16 cellular contexts compared by ENCODE assay signal in genomic region chr18:2933995-2934394, GRCh38.
DNase-seq lines count a peak whose midpoint lies in the region; ATAC-seq lines count a peak whose summit lies in the region.
"Had no signal": no experiment of that assay in that cellular context is flagged by ENCODE, and none has a peak within 500 bp of the region (broad histone marks: within the 10 kb centered on the region; RNA-seq: fewer than 3 reads in every experiment).

No MANE protein-coding gene starts in this region.

- no peaks in the 10 kb centered on the region for H3K27me3 Mint-ChIP-seq in activated CD4-positive, alpha-beta T cell treated with anti-CD3 and anti-CD28 coated beads, Interleukin-2, amount 10 ng/mL, durations not matched to agents 24 days and 14 days
- H3K27me3 Mint-ChIP-seq in stimulated activated naive CD8-positive, alpha-beta T cell treated with anti-CD3 and anti-CD28 coated beads, Interleukin-15, amount 100 ng/mL, for 72 hours: no peaks in the 10 kb centered on the region
- no peaks in the 10 kb centered on the region for H3K27me3 Mint-ChIP-seq in activated naive CD8-positive, alpha-beta T cell treated with anti-CD3 and anti-CD28 coated beads for 36 hours

- peaks cover 35% of the 10 kb centered on the region for H3K4me1 Mint-ChIP-seq in activated CD4-positive, alpha-beta T cell treated with anti-CD3 and anti-CD28 coated beads, Interleukin-2, amount 10 ng/mL, durations not matched to agents 24 days and 14 days
- H3K4me1 Mint-ChIP-seq in stimulated activated naive CD8-positive, alpha-beta T cell treated with anti-CD3 and anti-CD28 coated beads, Interleukin-15, amount 100 ng/mL, for 72 hours: peaks cover 45% of the 10 kb centered on the region
- peaks cover 31% of the 10 kb centered on the region for H3K4me1 Mint-ChIP-seq in activated naive CD8-positive, alpha-beta T cell treated with anti-CD3 and anti-CD28 coated beads for 36 hours
- peaks cover 36% of the 10 kb centered on the region for H3K4me1 Mint-ChIP-seq in stimulated activated effector memory CD8-positive, alpha-beta T cell treated with anti-CD3 and anti-CD28 coated beads, Interleukin-12 subunit alpha, Interleukin-12 subunit beta, amount 100 ng/mL, for 72 hours

- no peak for ATAC-seq in stimulated activated naive CD8-positive, alpha-beta T cell treated with anti-CD3 and anti-CD28 coated beads, Interleukin-15, amount 100 ng/mL, for 72 hours
- no peak for ATAC-seq in stimulated activated naive CD8-positive, alpha-beta T cell treated with anti-CD3 and anti-CD28 coated beads, Interleukin-15, Interleukin-2, amounts not matched to agents 100 U/mL and 50 U/mL, for 24 hours
- ATAC-seq in stimulated activated effector memory CD8-positive, alpha-beta T cell treated with anti-CD3 and anti-CD28 coated beads, Interleukin-12 subunit alpha, Interleukin-12 subunit beta, amount 100 ng/mL, for 72 hours: no peak

- intact Hi-C loops in activated CD4-positive, alpha-beta T cell treated with anti-CD3 and anti-CD28 coated beads, Interleukin-2, amount 10 ng/mL, durations not matched to agents 24 days and 14 days (cut with micrococcal nuclease): loop anchor here (2.0 kb wide), 2 partner anchors 15 to 61 kb away; no protein-coding TSS in a partner anchor

- peak overlapping the region; percentile 65 for H3K27ac Mint-ChIP-seq in activated CD4-positive, alpha-beta T cell treated with anti-CD3 and anti-CD28 coated beads, Interleukin-2, amount 10 ng/mL, durations not matched to agents 24 days and 14 days
- H3K27ac Mint-ChIP-seq in stimulated activated naive CD8-positive, alpha-beta T cell treated with anti-CD3 and anti-CD28 coated beads, Interleukin-15, amount 100 ng/mL, for 72 hours: peak overlapping the region; percentile 66 to 77
- H3K27ac Mint-ChIP-seq in activated naive CD8-positive, alpha-beta T cell treated with anti-CD3 and anti-CD28 coated beads for 36 hours: peak overlapping the region; percentile 83
- peak overlapping the region; percentile 91 for H3K27ac Mint-ChIP-seq in stimulated activated effector memory CD8-positive, alpha-beta T cell treated with anti-CD3 and anti-CD28 coated beads, Interleukin-12 subunit alpha, Interleukin-12 subunit beta, amount 100 ng/mL, for 72 hours

- H3K9me3 Mint-ChIP-seq in activated CD4-positive, alpha-beta T cell treated with anti-CD3 and anti-CD28 coated beads, Interleukin-2, amount 10 ng/mL, durations not matched to agents 24 days and 14 days: no peaks in the 10 kb centered on the region
- H3K9me3 Mint-ChIP-seq in stimulated activated naive CD8-positive, alpha-beta T cell treated with anti-CD3 and anti-CD28 coated beads, Interleukin-15, amount 100 ng/mL, for 72 hours: no peaks in the 10 kb centered on the region
- no peaks in the 10 kb centered on the region for H3K9me3 Mint-ChIP-seq in activated naive CD8-positive, alpha-beta T cell treated with anti-CD3 and anti-CD28 coated beads for 36 hours
- H3K9me3 Mint-ChIP-seq in stimulated activated effector memory CD8-positive, alpha-beta T cell treated with anti-CD3 and anti-CD28 coated beads, Interleukin-12 subunit alpha, Interleukin-12 subunit beta, amount 100 ng/mL, for 72 hours: no peaks in the 10 kb centered on the region

- DNase-seq in activated CD4-positive, alpha-beta T cell treated with anti-CD3 and anti-CD28 coated beads, Interleukin-2, amount 10 ng/mL, durations not matched to agents 24 days and 14 days: no peak
- DNase-seq in activated CD4-positive, alpha-beta T cell treated with anti-CD3 and anti-CD28 coated beads for 4 hours: no peak
- DNase-seq in stimulated activated naive CD8-positive, alpha-beta T cell treated with anti-CD3 and anti-CD28 coated beads, Interleukin-15, amount 100 ng/mL, for 72 hours: no peak
- no peak for DNase-seq in stimulated activated naive CD8-positive, alpha-beta T cell treated with anti-CD3 and anti-CD28 coated beads, Interleukin-15, Interleukin-2, amounts not matched to agents 100 U/mL and 50 U/mL, for 24 hours
- DNase-seq in activated naive CD8-positive, alpha-beta T cell treated with anti-CD3 and anti-CD28 coated beads for 36 hours: no peak
- no peak for DNase-seq in stimulated activated effector memory CD8-positive, alpha-beta T cell treated with anti-CD3 and anti-CD28 coated beads, Interleukin-12 subunit alpha, Interleukin-12 subunit beta, amount 100 ng/mL, for 72 hours (ENCODE audit: low spot score in 2 of 2)
- DNase-seq in NCI-H510A treated with DMSO at 0.1 percent for 48 hours (lab: John Stamatoyannopoulos, UW) (no peak), midbrain (lab: John Stamatoyannopoulos, UW) (no peak)
- DNase-seq: C1 segment of cervical spinal cord, EL, KG1, NCI-H1417 treated with DMSO at 0.1 percent for 48 hours, NCI-H1930, NCI-H2171, NCI-H446, OCI-M1 had no signal

- no peak overlapping the region for H3K4me3 Mint-ChIP-seq in activated CD4-positive, alpha-beta T cell treated with anti-CD3 and anti-CD28 coated beads, Interleukin-2, amount 10 ng/mL, durations not matched to agents 24 days and 14 days
- no peak overlapping the region for H3K4me3 Mint-ChIP-seq in stimulated activated naive CD8-positive, alpha-beta T cell treated with anti-CD3 and anti-CD28 coated beads, Interleukin-15, amount 100 ng/mL, for 72 hours
- H3K4me3 Mint-ChIP-seq in activated naive CD8-positive, alpha-beta T cell treated with anti-CD3 and anti-CD28 coated beads for 36 hours: no peak overlapping the region
- no peak overlapping the region for H3K4me3 Mint-ChIP-seq in stimulated activated effector memory CD8-positive, alpha-beta T cell treated with anti-CD3 and anti-CD28 coated beads, Interleukin-12 subunit alpha, Interleukin-12 subunit beta, amount 100 ng/mL, for 72 hours

- H3K36me3 Mint-ChIP-seq in activated CD4-positive, alpha-beta T cell treated with anti-CD3 and anti-CD28 coated beads, Interleukin-2, amount 10 ng/mL, durations not matched to agents 24 days and 14 days (ENCODE audit: low read depth): peaks cover 63% of the 10 kb centered on the region
- peaks cover 41% of the 10 kb centered on the region for H3K36me3 Mint-ChIP-seq in activated naive CD8-positive, alpha-beta T cell treated with anti-CD3 and anti-CD28 coated beads for 36 hours
- H3K36me3 Mint-ChIP-seq in stimulated activated effector memory CD8-positive, alpha-beta T cell treated with anti-CD3 and anti-CD28 coated beads, Interleukin-12 subunit alpha, Interleukin-12 subunit beta, amount 100 ng/mL, for 72 hours: peaks cover 100% of the 10 kb centered on the region
